ENCODE assay signal across 8 cellular contexts in the genomic region with DNA sequence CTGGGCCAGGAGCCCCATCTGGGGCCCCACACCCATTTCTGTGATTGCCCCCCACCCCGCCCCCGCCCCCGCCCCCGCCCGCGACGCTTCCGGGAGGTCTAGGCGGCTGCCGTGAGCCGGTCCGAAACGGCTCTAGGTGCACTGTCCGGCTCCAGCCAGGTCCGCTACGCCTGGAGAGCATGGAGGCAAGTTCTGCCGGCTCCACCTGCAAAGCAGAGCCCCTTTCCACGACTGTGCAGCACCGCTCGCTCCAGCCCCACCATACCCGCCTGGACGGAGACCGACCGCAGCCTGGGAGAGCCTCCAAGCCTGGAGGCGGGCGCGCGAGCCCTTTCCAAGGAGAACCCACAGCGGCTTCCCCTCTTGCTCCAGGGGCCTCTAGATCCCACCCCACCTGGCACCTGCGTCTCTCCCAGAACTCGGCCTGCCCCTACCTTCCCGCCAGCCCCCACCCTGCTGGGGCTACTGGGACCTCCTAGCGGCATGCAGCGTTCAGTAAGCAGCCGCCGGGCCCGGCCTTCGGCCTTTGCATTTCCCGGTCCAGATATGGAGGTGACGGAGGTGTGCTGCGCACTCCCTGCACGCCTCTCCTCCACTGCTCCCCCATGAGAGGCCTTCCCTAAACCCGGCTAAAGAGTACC.
DNase-seq lines count a peak whose midpoint lies in the region; ATAC-seq, FAIRE-seq and TF ChIP-seq lines count a peak whose summit lies in the region.

No MANE protein-coding gene starts in this region.

- no peaks in the 10 kb centered on the region for H3K27me3 ChIP-seq in CD4-positive, alpha-beta memory T cell (ENCODE audit: insufficient read depth, low read length)
- no peaks in the 10 kb centered on the region for H3K27me3 ChIP-seq in KMS-11 (ENCODE audit: insufficient read depth, low read depth)
- H3K27me3 ChIP-seq in duodenal mucosa (ENCODE audit: control insufficient read depth in 1 of 2, insufficient read depth in 2 of 2, low read length in 2 of 2) = no peaks in the 10 kb centered on the region
- H3K27me3 ChIP-seq in WERI-Rb-1 (ENCODE audit: insufficient read depth, low read depth, severe bottlenecking) = no peaks in the 10 kb centered on the region

- peak overlapping the region; percentile 94 for H3K4me2 ChIP-seq in KMS-11

- H3K79me2 ChIP-seq in KMS-11 (ENCODE audit: insufficient read depth, low read depth) = no peaks in the 10 kb centered on the region

- CTCF ChIA-PET in CD4-positive, alpha-beta memory T cell (lab: Charles Lee; ENCODE audit: partially characterized antibody) = interaction anchor here (0.8 to 2.2 kb wide), 15 partner anchors 9 to 193 kb away, joined by 3 to 21 read pairs (median 4); no protein-coding TSS in a partner anchor

- H3K9me3 Mint-ChIP-seq in CD4-positive, alpha-beta memory T cell = no peaks in the 10 kb centered on the region
- H3K9me3 Mint-ChIP-seq in natural killer cell treated with Interleukin-12 subunit alpha and Interleukin-12 subunit beta and Interleukin-15 and Interleukin-18, amount 100 ng/mL, for 72 hours = no peaks in the 10 kb centered on the region

- intact Hi-C loops in CD4-positive, alpha-beta memory T cell (cut with micrococcal nuclease) = loop anchor here (1.0 to 5.0 kb wide), 6 partner anchors 27 to 176 kb away; a partner anchor contains a TSS

- peak overlapping the region in 6 of 7 donors; percentile 80 to 96 (median 90) for H3K27ac Mint-ChIP-seq in CD4-positive, alpha-beta memory T cell
- H3K27ac Mint-ChIP-seq in natural killer cell treated with Interleukin-12 subunit alpha and Interleukin-12 subunit beta and Interleukin-15 and Interleukin-18, amount 100 ng/mL, for 72 hours = peak overlapping the region; percentile 80 to 88

- no peaks in the 10 kb centered on the region for H4K20me1 ChIP-seq in KMS-11 (ENCODE audit: insufficient read depth)

- peak in 1 of 5 donors; percentile 9 for DNase-seq in CD4-positive, alpha-beta memory T cell
- DNase-seq in natural killer cell treated with Interleukin-12 subunit alpha and Interleukin-12 subunit beta and Interleukin-15 and Interleukin-18, amount 100 ng/mL, for 72 hours (ENCODE audit: low spot score) = no peak
- DNase-seq in H54 (ENCODE audit: insufficient read length, low spot score) = no peak
- DNase-seq in WERI-Rb-1 = no peak
- no peak for DNase-seq in stimulated activated CD4-positive, alpha-beta T cell treated with anti-CD3 and anti-CD28 coated beads, Interleukin-1b, Interleukin-23, amount 100 ng/mL, for 48 hours

- no peaks in the 10 kb centered on the region for H3K27me3 Mint-ChIP-seq in CD4-positive, alpha-beta memory T cell
- H3K27me3 Mint-ChIP-seq in natural killer cell treated with Interleukin-12 subunit alpha and Interleukin-12 subunit beta and Interleukin-15 and Interleukin-18, amount 100 ng/mL, for 72 hours = no peaks in the 10 kb centered on the region

- peak overlapping the region; percentile 87 to 96 (median 92) for H3K4me3 Mint-ChIP-seq in CD4-positive, alpha-beta memory T cell
- H3K4me3 Mint-ChIP-seq in natural killer cell treated with Interleukin-12 subunit alpha and Interleukin-12 subunit beta and Interleukin-15 and Interleukin-18, amount 100 ng/mL, for 72 hours = peak overlapping the region; percentile 89

- H3K9ac ChIP-seq in KMS-11 (no peak overlapping the region), duodenal mucosa (ENCODE audit: low read depth in 1 of 2, low read length in 2 of 2) (peak overlapping the region; percentile 64 to 82)

- TF ChIP-seq POLR2A in H54 (IDR thresholded peaks at IDR 0.05; ENCODE audit: low read depth, low read length) = no peak

- no peaks in the 10 kb centered on the region for H3K9me3 ChIP-seq in CD4-positive, alpha-beta memory T cell (ENCODE audit: control insufficient read depth in 1 of 2, low read length in 2 of 2)
- H3K9me3 ChIP-seq in duodenal mucosa (ENCODE audit: control insufficient read depth in 1 of 2, low read length in 2 of 2) (no peaks in the 10 kb centered on the region), WERI-Rb-1 (ENCODE audit: severe bottlenecking) (no peaks in the 10 kb centered on the region)

- TF ChIP-seq CTCF in KMS-11 (conservative IDR thresholded peaks at IDR 0.05; ENCODE audit: low read depth, low read length) = no peak
- TF ChIP-seq CTCF in WERI-Rb-1 (IDR thresholded peaks at IDR 0.05; ENCODE audit: low read depth, low read length) = no peak

- no peaks in the 10 kb centered on the region for H3K36me3 ChIP-seq in CD4-positive, alpha-beta memory T cell (ENCODE audit: insufficient read depth, low read length)
- H3K36me3 ChIP-seq in KMS-11 (ENCODE audit: insufficient read depth) (no peaks in the 10 kb centered on the region), duodenal mucosa (ENCODE audit: control insufficient read depth in 1 of 2, insufficient read depth in 2 of 2, low read length in 2 of 2) (no peaks in the 10 kb centered on the region), WERI-Rb-1 (no peaks in the 10 kb centered on the region)

- peaks cover 23% of the 10 kb centered on the region for H3K4me1 ChIP-seq in CD4-positive, alpha-beta memory T cell (ENCODE audit: insufficient read depth, low read length)
- H3K4me1 ChIP-seq in KMS-11 (ENCODE audit: low read depth, poor library complexity, severe bottlenecking) (no peaks in the 10 kb centered on the region), duodenal mucosa (ENCODE audit: control insufficient read depth in 1 of 2, insufficient read depth in 2 of 2, low read length in 2 of 2) (peaks cover 19 to 20% of the 10 kb centered on the region in 2 donors)

- H3K4me3 ChIP-seq in CD4-positive, alpha-beta memory T cell (ENCODE audit: low read length in 2 of 2) = peak overlapping the region in 1 of 2 donors; percentile 77
- H3K4me3 ChIP-seq in KMS-11 (IDR thresholded peaks at IDR 0.05; ENCODE audit: insufficient read depth, low read depth, low read length) = no peak overlapping the region
- peak overlapping the region; percentile 69 to 80 for H3K4me3 ChIP-seq in duodenal mucosa (ENCODE audit: low read depth in 1 of 2, low read length in 2 of 2)
- H3K4me3 ChIP-seq in WERI-Rb-1 (ENCODE audit: low read depth, low read length) = no peak overlapping the region

- H3K27ac ChIP-seq in CD4-positive, alpha-beta memory T cell (ENCODE audit: low read depth, low read length) = no peak overlapping the region
- H3K27ac ChIP-seq in KMS-11 = no peak overlapping the region
- H3K27ac ChIP-seq in duodenal mucosa (ENCODE audit: low read depth, low read length) = peak overlapping the region; percentile 91
- H3K27ac ChIP-seq in WERI-Rb-1 = no peak overlapping the region

- H3K36me3 Mint-ChIP-seq in CD4-positive, alpha-beta memory T cell = no peaks in the 10 kb centered on the region
- peaks cover 5% of the 10 kb centered on the region for H3K36me3 Mint-ChIP-seq in natural killer cell treated with Interleukin-12 subunit alpha and Interleukin-12 subunit beta and Interleukin-15 and Interleukin-18, amount 100 ng/mL, for 72 hours

- FAIRE-seq in H54 (lab: Jason Lieb, UNC) = no peak

- peak overlapping the region; percentile 95; the same call in 1 of the 2 replicates for H2AFZ ChIP-seq in KMS-11 (ENCODE audit: low read depth)

- peaks cover 22 to 53% (median 32%) of the 10 kb centered on the region in 4 donors for H3K4me1 Mint-ChIP-seq in CD4-positive, alpha-beta memory T cell
- H3K4me1 Mint-ChIP-seq in natural killer cell treated with Interleukin-12 subunit alpha and Interleukin-12 subunit beta and Interleukin-15 and Interleukin-18, amount 100 ng/mL, for 72 hours (ENCODE audit: low read depth in 2 of 2) = peaks cover 46 to 48% of the 10 kb centered on the region in 2 donors

- POLR2A ChIA-PET in CD4-positive, alpha-beta memory T cell (lab: Charles Lee; ENCODE audit: partially characterized antibody) = interaction anchor here (0.8 to 8.8 kb wide), 35 partner anchors 9 to 192 kb away, joined by 3 to 169 read pairs (median 5); a partner anchor contains a TSS

- ATAC-seq in GM21360 (IDR thresholded peaks at IDR 0.05; ENCODE audit: unreplicated experiment) = peak; percentile 12
- ATAC-seq in natural killer cell treated with Interleukin-12 subunit alpha and Interleukin-12 subunit beta and Interleukin-15 and Interleukin-18, amount 100 ng/mL, for 72 hours = peak; percentile 42 to 57

Comparison
In these comparisons a context has a peak if more than half of its experiments do, and no peak if none do; other contexts are left out.
1. H3K4me3 ChIP-seq: peak in duodenal mucosa (2 of 2); none in KMS-11 (single experiment) and WERI-Rb-1 (single experiment).